Comparison of ENCODE assay signal across 10 cellular contexts in the genomic region with DNA sequence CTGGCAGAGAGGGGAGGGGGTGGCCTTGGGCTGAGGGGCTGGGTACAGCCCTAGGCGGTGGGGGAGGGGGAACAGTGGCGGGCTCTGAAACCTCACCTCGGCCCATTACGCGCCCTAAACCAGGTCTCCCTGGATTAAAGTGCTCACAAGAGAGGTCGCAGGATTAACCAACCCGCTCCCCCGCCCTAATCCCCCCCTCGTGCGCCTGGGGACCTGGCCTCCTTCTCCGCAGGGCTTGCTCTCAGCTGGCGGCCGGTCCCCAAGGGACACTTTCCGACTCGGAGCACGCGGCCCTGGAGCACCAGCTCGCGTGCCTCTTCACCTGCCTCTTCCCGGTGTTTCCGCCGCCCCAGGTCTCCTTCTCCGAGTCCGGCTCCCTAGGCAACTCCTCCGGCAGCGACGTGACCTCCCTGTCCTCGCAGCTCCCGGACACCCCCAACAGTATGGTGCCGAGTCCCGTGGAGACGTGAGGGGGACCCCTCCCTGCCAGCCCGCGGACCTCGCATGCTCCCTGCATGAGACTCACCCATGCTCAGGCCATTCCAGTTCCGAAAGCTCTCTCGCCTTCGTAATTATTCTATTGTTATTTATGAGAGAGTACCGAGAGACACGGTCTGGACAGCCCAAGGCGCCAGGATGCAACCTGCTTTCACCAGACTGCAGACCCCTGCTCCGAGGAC. TPM values are rescaled to one million over a fixed set of nuclear protein-coding genes. Genes with fewer than 3 reads are reported as not detected.
DNase-seq lines count a peak whose midpoint lies in the region; ATAC-seq, FAIRE-seq and TF ChIP-seq lines count a peak whose summit lies in the region.
"Had no signal": no experiment of that assay in that cellular context is flagged by ENCODE, and none has a peak within 500 bp of the region (broad histone marks: within the 10 kb centered on the region; RNA-seq: fewer than 3 reads in every experiment).

No MANE protein-coding gene starts in this region.

- no peak for TF ChIP-seq RAD21 in GM12878 (IDR thresholded peaks at IDR 0.05; ENCODE audit: insufficient read depth, low read depth, low read length)

- peak; percentile 0; the same call in 1 of the 2 replicates for TF ChIP-seq CTCF in BE2C (IDR thresholded peaks at IDR 0.05; ENCODE audit: low read depth, low read length)
- TF ChIP-seq CTCF in HEK293 (tag by site-specific recombination; IDR thresholded peaks at IDR 0.05), result no peak
- no peak for TF ChIP-seq CTCF in GM12878 (IDR thresholded peaks at IDR 0.05 in 2 of 3, conservative IDR thresholded peaks at IDR 0.05 in 1 of 3; ENCODE audit: control insufficient read depth in 2 of 3, extremely low read depth in 1 of 3, insufficient read depth in 1 of 3, low read depth in 3 of 3, low read length in 3 of 3)

- peaks cover 5% of the 10 kb centered on the region; the same call in 1 of the 2 replicates for H3K9me3 ChIP-seq in BE2C
- no peaks in the 10 kb centered on the region for H3K9me3 ChIP-seq in HEK293 (ENCODE audit: control insufficient read depth, insufficient read depth, low read depth, low read length)
- no peaks in the 10 kb centered on the region; the same call in 1 of the 3 replicates for H3K9me3 ChIP-seq in GM12878 (replicated peaks; ENCODE audit: control insufficient read depth, insufficient read depth, low read length)
- no peaks in the 10 kb centered on the region for H3K9me3 ChIP-seq in muscle layer of duodenum (ENCODE audit: control insufficient read depth in 1 of 2, low read length in 2 of 2)

- RAD21 ChIA-PET in GM12878 (lab: Charles Lee; ENCODE audit: unreplicated experiment), result no interaction called here

- H3K4me3 ChIP-seq in BE2C (ENCODE audit: low read depth, low read length) (peak overlapping the region; percentile 43), HEK293 (ENCODE audit: low read depth, low read length) (no peak overlapping the region), GM12878 (no peak overlapping the region), muscle layer of duodenum (ENCODE audit: low read depth in 1 of 2, low read length in 2 of 2) (peak overlapping the region; percentile 19 to 69)

- TF ChIP-seq EP300 in GM12878 (IDR thresholded peaks at IDR 0.05; ENCODE audit: borderline replicate concordance in 1 of 2, control insufficient read depth in 1 of 2, low read depth in 2 of 2, low read length in 2 of 2), result no peak

- no peak for TF ChIP-seq POLR2A in GM12878 (IDR thresholded peaks at IDR 0.05; ENCODE audit: low read depth, low read length)

- peak; percentile 54 for DNase-seq in BE2C
- no peak for DNase-seq in GM12878 (ENCODE audit: low read depth, low spot score)
- DNase-seq in OCI-M1 (lab: John Stamatoyannopoulos, UW), result no peak
- no peak for DNase-seq in H4 (ENCODE audit: low spot score)
- DNase-seq: GDM1 had no signal

- H3K4me1 ChIP-seq in BE2C (no peaks in the 10 kb centered on the region), HEK293 (ENCODE audit: control insufficient read depth, insufficient read depth, low read length) (peaks cover 26% of the 10 kb centered on the region), GM12878 (ENCODE audit: control insufficient read depth, insufficient read depth, low read length) (peaks cover 32% of the 10 kb centered on the region), muscle layer of duodenum (ENCODE audit: control insufficient read depth in 1 of 2, insufficient read depth in 2 of 2, low read length in 2 of 2) (peaks cover 0 to 41% of the 10 kb centered on the region in 2 donors)

- SMC1A ChIA-PET in GM12878 (lab: Charles Lee; ENCODE audit: uncharacterized antibody, unreplicated experiment), result no interaction called here

- no peak for ATAC-seq in GM12878
- no peak for ATAC-seq in HG02852 (IDR thresholded peaks at IDR 0.05; ENCODE audit: unreplicated experiment)
- no peak for ATAC-seq in HG02678 (IDR thresholded peaks at IDR 0.05; ENCODE audit: unreplicated experiment)

- no peak overlapping the region for H3K9ac ChIP-seq in GM12878 (ENCODE audit: control insufficient read depth, insufficient read depth, low read length)

- POLR2A ChIA-PET in HEK293 (lab: Yijun Ruan, JAX), result interaction anchor here (1.1 kb wide), 1 partner anchor 30 kb away, joined by 3 read pairs; a partner anchor contains a TSS
- POLR2A ChIA-PET in GM12878 (lab: Charles Lee), result no interaction called here

- H3K27ac ChIP-seq in HEK293 (ENCODE audit: extremely low read depth, low read depth, low read length) (no peak overlapping the region), GM12878 (ENCODE audit: control insufficient read depth, insufficient read depth) (no peak overlapping the region), muscle layer of duodenum (ENCODE audit: low read length) (no peak overlapping the region)

- FAIRE-seq in GM12878 (lab: Jason Lieb, UNC), result no peak

- H2AFZ ChIP-seq in GM12878 (ENCODE audit: control insufficient read depth, low read depth, low read length), result peak overlapping the region; percentile 73; the same call in 1 of the 2 replicates

- BruUV-seq in GM12878 (replicated peaks; lab: Mats Ljungman, UMichigan), result no TSS peak

- in situ Hi-C loops in GM12878 (cut with MboI), result no loop called here

- no peaks in the 10 kb centered on the region for H3K36me3 ChIP-seq in BE2C
- H3K36me3 ChIP-seq in HEK293 (ENCODE audit: control insufficient read depth in 2 of 2, insufficient read depth in 1 of 2, low read length in 2 of 2), result peaks cover 0 to 41% of the 10 kb centered on the region in 2 experiments; a peak in 1 of 3 replicates
- no peaks in the 10 kb centered on the region for H3K36me3 ChIP-seq in GM12878 (ENCODE audit: control insufficient read depth in 2 of 2, insufficient read depth in 2 of 2, low read length in 1 of 2)
- no peaks in the 10 kb centered on the region for H3K36me3 ChIP-seq in muscle layer of duodenum (ENCODE audit: control insufficient read depth in 1 of 2, insufficient read depth in 2 of 2, low read length in 2 of 2)

- no peaks in the 10 kb centered on the region for H4K20me1 ChIP-seq in GM12878 (ENCODE audit: control insufficient read depth, insufficient read depth)

- H3K27me3 ChIP-seq in BE2C, result peaks cover 100% of the 10 kb centered on the region
- peaks cover 33 to 35% of the 10 kb centered on the region in 2 experiments for H3K27me3 ChIP-seq in GM12878 (replicated peaks in 1 of 2; ENCODE audit: control insufficient read depth in 2 of 2, insufficient read depth in 2 of 2, low read length in 1 of 2)
- peaks cover 77% of the 10 kb centered on the region for H3K27me3 ChIP-seq in muscle layer of duodenum (ENCODE audit: low read depth, low read length)

- H3K4me2 ChIP-seq in GM12878 (ENCODE audit: control insufficient read depth, insufficient read depth), result peak overlapping the region; percentile 96; the same call in 1 of the 2 replicates

- intact Hi-C loops in GM12878 (cut with micrococcal nuclease; ENCODE audit: unreplicated experiment), result no loop called here

- no peaks in the 10 kb centered on the region; the same call in 1 of the 2 replicates for H3K79me2 ChIP-seq in GM12878 (ENCODE audit: control insufficient read depth, insufficient read depth, low read length)

- CTCF ChIA-PET in HEK293 (lab: Yijun Ruan, JAX) (no interaction called here), GM12878 (lab: Yijun Ruan, JAX) (no interaction called here)

- WGBS in GM12878 (ENCODE audit: insufficient coverage, insufficient replicate concordance, low lambda C conversion rate, missing lambda C conversion rate), result 45% methylated on average over 42 of the region's 42 CpGs

TF ChIP-seq in GM12878, 131 proteins besides CTCF, POLR2A, EP300 and RAD21 (continues in another document):
- TF ChIP-seq CHD4 (IDR thresholded peaks at IDR 0.05), result no peak

RNA-seq across cellular contexts. Expression of a gene that starts 4.9 kb away (rescaled TPM):
- 0.42 TPM for polyA plus RNA-seq in BE2C (2012; ENCODE audit: insufficient read depth, insufficient read length, low read depth)
- total RNA-seq in GM12878 (2013; cell fraction: nucleolus; rRNA removed), result 0.29 TPM in 1 of 2 replicates, not detected in the other
- 0.11 TPM in 1 of 2 replicates, not detected in the other for total RNA-seq in GM12878 (2014; rRNA removed)
- total RNA-seq in GM12878 (2014; rRNA removed; fragmentation: Illumina TruSeq; extraction: Trizol), result not detected in 2 replicates
- 0.26 TPM in 1 of 2 replicates, not detected in the other for total RNA-seq in GM12878 (2021)
- 0.91 TPM for polyA plus RNA-seq in GM12878 (2011; ENCODE audit: low read depth)
- polyA plus RNA-seq in GM12878 (2011; rRNA removed), result 0.06 and 0.08 TPM in 2 replicates
- polyA plus RNA-seq in GM12878 (2011; cell fraction: cytosol; rRNA removed), result 0.18 and 0.30 TPM in 2 replicates
- 1.6 and 1.7 TPM in 2 replicates for polyA plus RNA-seq in GM12878 (2011; cell fraction: nucleus; rRNA removed)
- 1.4 and 2.3 TPM in 2 replicates for polyA plus RNA-seq in GM12878 (2012)
- polyA plus RNA-seq in GM12878 (2014; fragmentation: Illumina TruSeq; extraction: Trizol), result not detected in 2 replicates
- polyA plus RNA-seq in GM12878 (2014; fragmentation: Nextera tagmentation; extraction: Ambion mirVana), result not detected
- polyA plus RNA-seq in GM12878 (2014; rRNA removed), result 0.05 TPM in 1 of 2 replicates, not detected in the other
- not detected for polyA plus RNA-seq in GM12878 (2016; fragmentation: Nextera tagmentation; extraction: Ambion mirVana)
- polyA minus RNA-seq in GM12878 (2011; rRNA and poly(A)+ RNA removed), result 0.15 TPM in 1 of 2 replicates, not detected in the other
- polyA minus RNA-seq in GM12878 (2011; cell fraction: cytosol; rRNA and poly(A)+ RNA removed), result 1.7 TPM in 1 of 2 replicates, not detected in the other
- polyA minus RNA-seq in GM12878 (2011; cell fraction: nucleus; rRNA and poly(A)+ RNA removed), result not detected in 2 replicates
- 2.3 and 4.2 TPM in 2 replicates for total RNA-seq in H4 (2014; rRNA removed; shearing (Covaris generic))
- total RNA-seq: right cardiac atrium had no signal

RNA-seq across cellular contexts. Expression of a gene that starts 30.2 kb away (rescaled TPM):
- 159 TPM for polyA plus RNA-seq in BE2C (2012; ENCODE audit: insufficient read depth, insufficient read length, low read depth)
- 212 and 216 TPM in 2 replicates for total RNA-seq in GM12878 (2013; cell fraction: nucleolus; rRNA removed)
- total RNA-seq in GM12878 (2014; rRNA removed) (129 and 135 TPM in 2 replicates), GM12878 (2014; rRNA removed; fragmentation: Illumina TruSeq; extraction: Trizol) (156 and 159 TPM in 2 replicates), GM12878 (2021) (149 and 172 TPM in 2 replicates)
- polyA plus RNA-seq in GM12878 (2011; ENCODE audit: low read depth), result 156 TPM
- polyA plus RNA-seq in GM12878 (2011; rRNA removed) (331 and 404 TPM in 2 replicates), GM12878 (2014; fragmentation: Illumina TruSeq; extraction: Trizol) (166 and 192 TPM in 2 replicates), GM12878 (2014; fragmentation: Nextera tagmentation; extraction: Ambion mirVana) (100 to 1,000 TPM; 114 to 124 TPM), GM12878 (2014; rRNA removed) (136 and 148 TPM in 2 replicates), GM12878 (2016; fragmentation: Nextera tagmentation; extraction: Ambion mirVana) (100 to 1,000 TPM; 290 to 320 TPM)
- 181 and 197 TPM in 2 replicates for polyA plus RNA-seq in GM12878 (2011; cell fraction: cytosol; rRNA removed)
- 100 and 118 TPM in 2 replicates for polyA plus RNA-seq in GM12878 (2011; cell fraction: nucleus; rRNA removed)
- 172 and 177 TPM in 2 replicates for polyA plus RNA-seq in GM12878 (2012)
- 154 and 211 TPM in 2 replicates for polyA minus RNA-seq in GM12878 (2011; rRNA and poly(A)+ RNA removed)
- polyA minus RNA-seq in GM12878 (2011; cell fraction: cytosol; rRNA and poly(A)+ RNA removed), result 45.7 and 54.7 TPM in 2 replicates
- 43.0 and 54.1 TPM in 2 replicates for polyA minus RNA-seq in GM12878 (2011; cell fraction: nucleus; rRNA and poly(A)+ RNA removed)
- 169 and 208 TPM in 2 replicates for total RNA-seq in H4 (2014; rRNA removed; shearing (Covaris generic))

Comparison
In these comparisons a context has a peak if more than half of its experiments do, and no peak if none do; other contexts are left out.
1. H3K4me3 ChIP-seq: peak in BE2C (single experiment) and muscle layer of duodenum (2 of 2); none in HEK293 (single experiment) and GM12878 (single experiment).